In the genomic region with DNA sequence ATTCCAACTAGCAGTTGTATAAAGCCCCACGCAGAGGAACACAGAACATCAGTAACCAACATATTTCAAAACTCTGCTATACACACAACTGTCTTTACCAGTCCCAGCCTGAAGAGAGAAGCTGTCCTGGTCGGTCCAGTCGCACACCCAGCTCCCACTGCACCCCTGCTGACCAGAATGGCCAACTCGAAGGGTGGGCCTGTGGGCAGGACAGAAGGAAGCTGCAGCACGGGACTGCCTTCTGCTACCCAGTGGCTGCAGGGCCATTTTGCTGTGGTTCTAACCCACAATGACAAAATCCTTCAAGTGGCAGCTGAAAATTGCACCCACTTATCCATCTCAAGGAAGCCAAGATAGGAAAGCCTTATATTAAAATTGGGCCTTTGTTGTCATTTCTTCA, we compare ENCODE assay signal across 2 cellular contexts.
TF ChIP-seq lines count a peak whose summit lies in the region.

No MANE protein-coding gene starts in this region.

TF ChIP-seq in IMR-90, 13 proteins besides CTCF, POLR2A, EP300 and RAD21:
- TF ChIP-seq FOS (IDR thresholded peaks at IDR 0.05; ENCODE audit: low read depth, low read length) (no peak), SMC3 (IDR thresholded peaks at IDR 0.05; ENCODE audit: low read depth, low read length) (no peak), MAZ (IDR thresholded peaks at IDR 0.05; ENCODE audit: borderline replicate concordance, low read depth, low read length) (no peak), MAFK (IDR thresholded peaks at IDR 0.05; ENCODE audit: low read depth, low read length) (no peak), NFE2L2 (IDR thresholded peaks at IDR 0.05; ENCODE audit: low read depth, low read length) (no peak), RFX5 (IDR thresholded peaks at IDR 0.05; ENCODE audit: low read depth, low read length) (no peak), RCOR1 (IDR thresholded peaks at IDR 0.05; ENCODE audit: insufficient replicate concordance, low read length) (no peak), BHLHE40 (IDR thresholded peaks at IDR 0.05; ENCODE audit: low read depth, low read length) (no peak), CEBPB (IDR thresholded peaks at IDR 0.05; ENCODE audit: low read depth, low read length) (no peak), MXI1 (IDR thresholded peaks at IDR 0.05; ENCODE audit: borderline replicate concordance, low read depth, low read length) (no peak), CHD1 (IDR thresholded peaks at IDR 0.05; ENCODE audit: low read depth, low read length) (no peak)
- TF ChIP-seq, protein P1, sequence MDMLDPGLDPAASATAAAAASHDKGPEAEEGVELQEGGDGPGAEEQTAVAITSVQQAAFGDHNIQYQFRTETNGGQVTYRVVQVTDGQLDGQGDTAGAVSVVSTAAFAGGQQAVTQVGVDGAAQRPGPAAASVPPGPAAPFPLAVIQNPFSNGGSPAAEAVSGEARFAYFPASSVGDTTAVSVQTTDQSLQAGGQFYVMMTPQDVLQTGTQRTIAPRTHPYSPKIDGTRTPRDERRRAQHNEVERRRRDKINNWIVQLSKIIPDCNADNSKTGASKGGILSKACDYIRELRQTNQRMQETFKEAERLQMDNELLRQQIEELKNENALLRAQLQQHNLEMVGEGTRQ (IDR thresholded peaks at IDR 0.05; ENCODE audit: low read depth, low read length) = no peak
- TF ChIP-seq, protein P2, sequence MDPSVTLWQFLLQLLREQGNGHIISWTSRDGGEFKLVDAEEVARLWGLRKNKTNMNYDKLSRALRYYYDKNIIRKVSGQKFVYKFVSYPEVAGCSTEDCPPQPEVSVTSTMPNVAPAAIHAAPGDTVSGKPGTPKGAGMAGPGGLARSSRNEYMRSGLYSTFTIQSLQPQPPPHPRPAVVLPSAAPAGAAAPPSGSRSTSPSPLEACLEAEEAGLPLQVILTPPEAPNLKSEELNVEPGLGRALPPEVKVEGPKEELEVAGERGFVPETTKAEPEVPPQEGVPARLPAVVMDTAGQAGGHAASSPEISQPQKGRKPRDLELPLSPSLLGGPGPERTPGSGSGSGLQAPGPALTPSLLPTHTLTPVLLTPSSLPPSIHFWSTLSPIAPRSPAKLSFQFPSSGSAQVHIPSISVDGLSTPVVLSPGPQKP (IDR thresholded peaks at IDR 0.05; ENCODE audit: borderline replicate concordance, low read depth, low read length) = no peak
TF ChIP-seq in IMR-90: peak in this region for 0.

TF ChIP-seq in H1, 55 proteins besides CTCF, POLR2A, EP300 and RAD21:
- TF ChIP-seq GTF2F1 (IDR thresholded peaks at IDR 0.05; ENCODE audit: borderline replicate concordance, low read depth, low read length) = no peak
